8 cellular contexts compared by ENCODE assay signal in the genomic region with DNA sequence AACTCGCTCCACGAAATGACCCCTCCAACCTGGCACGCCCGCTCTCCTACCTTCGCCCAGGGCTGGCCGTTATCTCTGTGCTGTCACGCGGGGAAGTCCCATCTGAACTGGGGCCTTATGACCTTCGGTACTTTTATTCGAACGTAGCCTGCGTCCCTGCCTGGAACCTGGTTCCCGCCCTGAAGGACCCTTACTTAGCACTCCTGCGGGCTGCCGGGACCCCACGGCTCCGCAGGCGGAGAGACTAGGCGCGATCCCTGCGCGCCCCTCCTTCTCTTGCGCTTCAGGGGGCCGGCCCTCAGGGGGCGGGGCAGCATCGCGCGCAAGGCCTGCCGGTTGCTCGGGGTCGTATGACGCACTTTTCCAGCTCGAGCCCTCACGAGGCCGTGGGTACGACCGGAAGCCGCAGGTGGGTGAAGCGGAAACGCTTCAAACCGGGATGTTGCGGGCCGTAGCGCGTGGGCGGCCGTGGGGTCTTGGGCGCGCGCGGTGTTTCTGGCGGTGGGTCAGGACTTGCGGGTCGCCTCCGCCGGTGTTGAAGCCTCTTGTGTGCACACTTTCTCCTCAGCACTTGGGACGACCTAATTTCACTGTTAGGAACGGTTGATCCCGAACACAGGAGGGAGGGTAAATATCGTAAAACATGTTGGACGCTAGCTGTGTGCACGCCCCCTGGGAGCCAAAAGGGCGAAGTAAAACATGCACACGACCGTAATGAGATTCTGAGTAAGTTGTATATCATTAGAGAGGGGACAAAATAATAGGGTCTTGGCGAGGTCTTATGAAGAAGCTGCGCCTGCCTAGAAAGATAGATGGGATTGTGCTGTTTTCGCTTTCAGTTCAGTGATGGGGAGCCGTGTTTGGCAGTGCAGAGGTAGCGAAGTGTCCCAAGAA. TPM values are rescaled to one million over a fixed set of nuclear protein-coding genes. Genes with fewer than 3 reads are reported as not detected.
A peak's percentile ranks its signal among the peaks of the same experiment; 100 is the strongest.
DNase-seq lines count a peak whose midpoint lies in the region; ATAC-seq, FAIRE-seq and TF ChIP-seq lines count a peak whose summit lies in the region.

A gene (plus strand): TSS at position 325 of the 894 bp plus-strand sequence. CDS start 6,991 bp downstream, outside the sequence.
A gene with protein sequence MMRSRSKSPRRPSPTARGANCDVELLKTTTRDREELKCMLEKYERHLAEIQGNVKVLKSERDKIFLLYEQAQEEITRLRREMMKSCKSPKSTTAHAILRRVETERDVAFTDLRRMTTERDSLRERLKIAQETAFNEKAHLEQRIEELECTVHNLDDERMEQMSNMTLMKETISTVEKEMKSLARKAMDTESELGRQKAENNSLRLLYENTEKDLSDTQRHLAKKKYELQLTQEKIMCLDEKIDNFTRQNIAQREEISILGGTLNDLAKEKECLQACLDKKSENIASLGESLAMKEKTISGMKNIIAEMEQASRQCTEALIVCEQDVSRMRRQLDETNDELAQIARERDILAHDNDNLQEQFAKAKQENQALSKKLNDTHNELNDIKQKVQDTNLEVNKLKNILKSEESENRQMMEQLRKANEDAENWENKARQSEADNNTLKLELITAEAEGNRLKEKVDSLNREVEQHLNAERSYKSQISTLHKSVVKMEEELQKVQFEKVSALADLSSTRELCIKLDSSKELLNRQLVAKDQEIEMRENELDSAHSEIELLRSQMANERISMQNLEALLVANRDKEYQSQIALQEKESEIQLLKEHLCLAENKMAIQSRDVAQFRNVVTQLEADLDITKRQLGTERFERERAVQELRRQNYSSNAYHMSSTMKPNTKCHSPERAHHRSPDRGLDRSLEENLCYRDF (minus strand): TSS at position 300 of the 894 bp plus-strand sequence. CDS start 45,503 bp downstream, outside the sequence.

- peak; percentile 92 for ATAC-seq in GM21423 (IDR thresholded peaks at IDR 0.05; ENCODE audit: unreplicated experiment)

- peak within 1 kb of the TSS; percentile 90 for H3K9ac ChIP-seq in HUES48 (ENCODE audit: low read depth, low read length)
- H3K9ac ChIP-seq in NT2/D1 (ENCODE audit: insufficient read length, low read depth) = peak within 1 kb of the TSS; percentile 95
- peak within 1 kb of the TSS; percentile 93 for H3K9ac ChIP-seq in endothelial cell of umbilical vein (replicated peaks; ENCODE audit: extremely low read depth, insufficient read depth, low read length)

- TF ChIP-seq CTCF in D721Med (IDR thresholded peaks at IDR 0.05; ENCODE audit: insufficient read depth, missing control alignments) (peak; percentile 13), endothelial cell of umbilical vein (IDR thresholded peaks at IDR 0.05; ENCODE audit: extremely low read depth in 1 of 2, insufficient read depth in 1 of 2, low read depth in 1 of 2, low read length in 2 of 2) (peak in 1 of 2 donors; percentile 2)

- dilution Hi-C loops in endothelial cell of umbilical vein (cut with MboI; ENCODE audit: extremely low pct_ligation_motif_present, low sequenced_read_pairs) = no loop called here

- H3K4me2 ChIP-seq in endothelial cell of umbilical vein (ENCODE audit: insufficient read depth, low read length) = peak within 1 kb of the TSS; percentile 84

- H3K79me2 ChIP-seq in endothelial cell of umbilical vein (ENCODE audit: control insufficient read depth, insufficient read depth, low read length) = peaks cover 2% of the 10 kb centered on the region

- FAIRE-seq in D721Med (lab: Jason Lieb, UNC) = no peak
- FAIRE-seq in endothelial cell of umbilical vein (lab: Jason Lieb, UNC) = peak; percentile 75

- no peaks in the 10 kb centered on the region for H3K9me1 ChIP-seq in endothelial cell of umbilical vein (replicated peaks; ENCODE audit: control insufficient read depth, extremely low read depth, insufficient read depth, low read length)

- POLR2A ChIA-PET in endothelial cell of umbilical vein (lab: Charles Lee) = no interaction called here

- peaks cover 5% of the 10 kb centered on the region for H3K4me1 ChIP-seq in HUES48 (ENCODE audit: control insufficient read depth, insufficient read depth, low read length)
- no peaks in the 10 kb centered on the region for H3K4me1 ChIP-seq in NT2/D1 (ENCODE audit: insufficient read depth, insufficient read length)
- H3K4me1 ChIP-seq in endothelial cell of umbilical vein (ENCODE audit: control insufficient read depth, extremely low read depth, insufficient read depth, low read length) = peaks cover 10% of the 10 kb centered on the region

- H3K9me3 ChIP-seq in HUES48 (ENCODE audit: control insufficient read depth, insufficient read depth, low read length) (no peaks in the 10 kb centered on the region), NT2/D1 (ENCODE audit: insufficient read depth, low read length) (no peaks in the 10 kb centered on the region), endothelial cell of umbilical vein (replicated peaks; ENCODE audit: control insufficient read depth, insufficient read depth, low read length) (no peaks in the 10 kb centered on the region)

- H2AFZ ChIP-seq in endothelial cell of umbilical vein (ENCODE audit: low read depth, low read length) = peak within 1 kb of the TSS; percentile 94

- peak within 1 kb of the TSS; percentile 93 for H3K4me3 ChIP-seq in HUES48 (ENCODE audit: low read depth, low read length)
- peak within 1 kb of the TSS; percentile 86 for H3K4me3 ChIP-seq in NT2/D1 (ENCODE audit: insufficient read length, low read depth)
- H3K4me3 ChIP-seq in endothelial cell of umbilical vein (replicated peaks in 1 of 3; ENCODE audit: insufficient read depth in 1 of 3, low read depth in 1 of 3, low read length in 3 of 3) = peak within 1 kb of the TSS; percentile 92 to 99 (median 98)

- BruUV-seq in endothelial cell of umbilical vein (replicated peaks; lab: Mats Ljungman, UMichigan) = TSS peak; percentile 46

- intact Hi-C loops in endothelial cell of umbilical vein (cut with micrococcal nuclease) = loop anchor here (1.0 kb wide), 1 partner anchor 14 kb away; a partner anchor contains a TSS

- TF ChIP-seq POLR2A in endothelial cell of umbilical vein (IDR thresholded peaks at IDR 0.05; ENCODE audit: low read depth, low read length) = peak; percentile 72

- H3K27me3 ChIP-seq in HUES48 (ENCODE audit: control insufficient read depth, insufficient read depth, low read length) = no peaks in the 10 kb centered on the region
- H3K27me3 ChIP-seq in NT2/D1 (ENCODE audit: insufficient read depth, insufficient read length) = no peaks in the 10 kb centered on the region
- no peaks in the 10 kb centered on the region for H3K27me3 ChIP-seq in endothelial cell of umbilical vein (ENCODE audit: control insufficient read depth in 2 of 2, insufficient read depth in 2 of 2, low read length in 2 of 2)

- H3K27ac ChIP-seq in HUES48 (ENCODE audit: low read depth, low read length) = peak within 1 kb of the TSS; percentile 83
- peak within 1 kb of the TSS; percentile 83 for H3K27ac ChIP-seq in endothelial cell of umbilical vein (ENCODE audit: insufficient read depth, low read depth, low read length)

- H3K36me3 ChIP-seq in HUES48 (ENCODE audit: control insufficient read depth, insufficient read depth, low read length) (peaks cover 23% of the 10 kb centered on the region), NT2/D1 (ENCODE audit: insufficient read depth, insufficient read length, low read length) (peaks cover 25% of the 10 kb centered on the region), endothelial cell of umbilical vein (ENCODE audit: control insufficient read depth in 2 of 2, extremely low read depth in 1 of 2, insufficient read depth in 2 of 2, low read length in 2 of 2) (no peaks in the 10 kb centered on the region)

- DNase-seq in D721Med (ENCODE audit: insufficient read length, low spot score) = peak; percentile 87
- peak; percentile 77 for DNase-seq in NT2/D1 (ENCODE audit: low read depth, low spot score)
- peak; percentile 95 for DNase-seq in activated CD8-positive, alpha-beta memory T cell treated with anti-CD3 and anti-CD28 coated beads, Interleukin-2, amount 50 U/mL, for 48 hours
- peak; percentile 90 for DNase-seq in endothelial cell of umbilical vein (ENCODE audit: low read depth, low spot score)
- DNase-seq in midbrain (lab: John Stamatoyannopoulos, UW) = peak; percentile 93
- DNase-seq in stimulated activated CD8-positive, alpha-beta memory T cell treated with anti-CD3 and anti-CD28 coated beads, Interleukin-2, amount 100 ng/mL, for 1 hour (ENCODE audit: low read depth in 2 of 2) = peak; percentile 85

- CTCF ChIA-PET in endothelial cell of umbilical vein (lab: Charles Lee) = interaction anchor here (0.7 to 1.9 kb wide), 3 partner anchors 13 to 505 kb away, joined by 3 to 6 read pairs (median 5); a partner anchor contains a TSS

- no peaks in the 10 kb centered on the region for H4K20me1 ChIP-seq in endothelial cell of umbilical vein (replicated peaks; ENCODE audit: control insufficient read depth, extremely low read depth, insufficient read depth, low read length)

TF ChIP-seq in endothelial cell of umbilical vein, 7 proteins besides CTCF, POLR2A, EP300 and RAD21 (continues in another document):
- peak; percentile 41 for TF ChIP-seq FOS (IDR thresholded peaks at IDR 0.05; ENCODE audit: borderline replicate concordance, insufficient read depth, low read length)
- TF ChIP-seq, protein P1, sequence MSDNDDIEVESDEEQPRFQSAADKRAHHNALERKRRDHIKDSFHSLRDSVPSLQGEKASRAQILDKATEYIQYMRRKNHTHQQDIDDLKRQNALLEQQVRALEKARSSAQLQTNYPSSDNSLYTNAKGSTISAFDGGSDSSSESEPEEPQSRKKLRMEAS (IDR thresholded peaks at IDR 0.05; ENCODE audit: insufficient read depth, insufficient read length) = peak; percentile 64
- no peak for TF ChIP-seq MYC (IDR thresholded peaks at IDR 0.05; ENCODE audit: low read depth, low read length)
- TF ChIP-seq GATA2 (IDR thresholded peaks at IDR 0.05; ENCODE audit: insufficient read depth, insufficient read length, low read depth, low read length) = no peak

RNA-seq across cellular contexts. Expression of the first gene that starts in this region (rescaled TPM):
- 4.8 and 5.3 TPM in 2 replicates for total RNA-seq in endothelial cell of umbilical vein
- polyA plus RNA-seq in endothelial cell of umbilical vein = 3.3 and 3.7 TPM in 2 replicates
- polyA plus RNA-seq in endothelial cell of umbilical vein (2011; cell fraction: cytosol; rRNA removed) = 3.2 and 4.2 TPM in 2 replicates
- 6.3 and 7.3 TPM in 2 replicates for polyA plus RNA-seq in endothelial cell of umbilical vein (2011; cell fraction: nucleus; rRNA removed)
- 4.5 and 6.4 TPM in 2 replicates for polyA plus RNA-seq in endothelial cell of umbilical vein (2012)
- polyA minus RNA-seq in endothelial cell of umbilical vein = 1.4 and 4.3 TPM in 2 replicates
- polyA minus RNA-seq in endothelial cell of umbilical vein (2011; cell fraction: cytosol; rRNA and poly(A)+ RNA removed) = 3.5 TPM
- 2.3 and 5.1 TPM in 2 replicates for polyA minus RNA-seq in endothelial cell of umbilical vein (2011; cell fraction: nucleus; rRNA and poly(A)+ RNA removed)

RNA-seq across cellular contexts. Expression of the second gene that starts in this region (rescaled TPM):
- total RNA-seq in endothelial cell of umbilical vein = 0.51 and 2.7 TPM in 2 replicates
- polyA plus RNA-seq in endothelial cell of umbilical vein = 0.05 and 0.12 TPM in 2 replicates
- polyA plus RNA-seq in endothelial cell of umbilical vein (2011; cell fraction: cytosol; rRNA removed) = 0.35 and 1.6 TPM in 2 replicates
- polyA plus RNA-seq in endothelial cell of umbilical vein (2011; cell fraction: nucleus; rRNA removed) = 0.36 and 0.95 TPM in 2 replicates
- polyA plus RNA-seq in endothelial cell of umbilical vein (2012) = 0.55 and 1.2 TPM in 2 replicates
- 0.23 and 0.44 TPM in 2 replicates for polyA minus RNA-seq in endothelial cell of umbilical vein
- polyA minus RNA-seq in endothelial cell of umbilical vein (2011; cell fraction: cytosol; rRNA and poly(A)+ RNA removed) = 3.0 TPM
- polyA minus RNA-seq in endothelial cell of umbilical vein (2011; cell fraction: nucleus; rRNA and poly(A)+ RNA removed) = 0.19 and 0.72 TPM in 2 replicates

Comparison
In these comparisons a context has a peak if more than half of its experiments do, and no peak if none do; other contexts are left out.
1. Peak in every context shown above with its lines: DNase-seq, ATAC-seq, H3K4me3 ChIP-seq and H3K27ac ChIP-seq.